In genomic region chr7:44100458-44101303, GRCh38 we compare ENCODE assay signal across 1 cellular context.
TF ChIP-seq lines count a peak whose summit lies in the region.

No MANE protein-coding gene starts in this region.

TF ChIP-seq in GM23338, 12 proteins besides CTCF, POLR2A, EP300 and RAD21:
- TF ChIP-seq ZNF462 (CRISPR knock-in tag; IDR thresholded peaks at IDR 0.05): no peak
- TF ChIP-seq CREB1 (CRISPR knock-in tag; IDR thresholded peaks at IDR 0.05; ENCODE audit: low read depth): no peak
- no peak for TF ChIP-seq EZH2 (IDR thresholded peaks at IDR 0.05; ENCODE audit: low read depth, unreplicated experiment)
- TF ChIP-seq JUNB (IDR thresholded peaks at IDR 0.05; ENCODE audit: unreplicated experiment): no peak
- TF ChIP-seq POLR2AphosphoS5 (IDR thresholded peaks at IDR 0.05; ENCODE audit: low read depth): no peak
- TF ChIP-seq ETS1 (IDR thresholded peaks at IDR 0.05): no peak
- no peak for TF ChIP-seq STAT1 (IDR thresholded peaks at IDR 0.05; ENCODE audit: unreplicated experiment)
- TF ChIP-seq EZH2phosphoT487 (IDR thresholded peaks at IDR 0.05; ENCODE audit: unreplicated experiment): no peak
- no peak for TF ChIP-seq ZNF331 (CRISPR knock-in tag; IDR thresholded peaks at IDR 0.05; ENCODE audit: low read depth)
- no peak for TF ChIP-seq ZNF114 (CRISPR knock-in tag; IDR thresholded peaks at IDR 0.05)
- no peak for TF ChIP-seq NANOG (IDR thresholded peaks at IDR 0.05; ENCODE audit: borderline replicate concordance)
- no peak for TF ChIP-seq REST (IDR thresholded peaks at IDR 0.05; ENCODE audit: unreplicated experiment)
